ENCODE assay signal across 16 cellular contexts in the genomic region with DNA sequence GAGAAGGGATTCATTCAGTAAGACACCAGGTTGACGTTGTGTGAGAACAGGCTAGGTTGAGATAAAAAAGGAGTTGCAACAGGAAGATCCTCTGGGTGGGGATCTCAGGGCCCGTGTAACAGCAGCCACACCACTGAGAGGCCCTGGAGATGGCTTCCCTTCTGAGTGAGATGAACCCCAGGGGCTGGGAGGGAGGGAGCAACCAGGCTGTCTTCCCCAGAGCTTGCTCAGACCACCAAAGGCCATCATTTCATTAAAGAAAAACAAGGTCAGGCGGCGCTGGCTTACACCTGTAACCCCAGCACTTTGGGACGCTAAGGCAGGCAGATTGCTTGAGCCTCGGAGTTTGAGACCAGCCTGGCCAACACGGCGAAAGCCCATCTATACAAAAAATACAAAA.
A peak's percentile ranks its signal among the peaks of the same experiment; 100 is the strongest.
DNase-seq lines count a peak whose midpoint lies in the region; ATAC-seq and TF ChIP-seq lines count a peak whose summit lies in the region.
"Had no signal": no experiment of that assay in that cellular context is flagged by ENCODE, and none has a peak within 500 bp of the region (broad histone marks: within the 10 kb centered on the region; RNA-seq: fewer than 3 reads in every experiment).

No MANE protein-coding gene starts in this region.

- intact Hi-C loops in Right ventricle myocardium inferior (cut with DNase I) (no loop called here), cardiac septum (cut with DNase I) (no loop called here), aorta (cut with DNase I) (no loop called here), colonic mucosa (cut with DNase I) (no loop called here)

- H3K4me1 ChIP-seq in right atrium auricular region (peaks cover 0 to 14% of the 10 kb centered on the region in 2 donors), skeletal muscle tissue (ENCODE audit: control insufficient read depth in 3 of 3, insufficient read depth in 3 of 3, low read length in 3 of 3) (peaks cover 48 to 74% (median 56%) of the 10 kb centered on the region in 3 donors), aorta (ENCODE audit: control insufficient read depth in 1 of 2, insufficient read depth in 2 of 2, low read length in 2 of 2) (peaks cover 2 to 3% of the 10 kb centered on the region in 2 donors), colonic mucosa (no peaks in the 10 kb centered on the region)

- no peak overlapping the region for H3K4me3 ChIP-seq in right atrium auricular region
- no peak overlapping the region for H3K4me3 ChIP-seq in skeletal muscle tissue (ENCODE audit: low read length in 3 of 3)
- H3K4me3 ChIP-seq in aorta (ENCODE audit: low read length in 2 of 2), result no peak overlapping the region
- no peak overlapping the region for H3K4me3 ChIP-seq in colonic mucosa
- H3K4me3 ChIP-seq: GM12878, GM23338 had no signal

- H3K36me3 ChIP-seq in right atrium auricular region (no peaks in the 10 kb centered on the region), skeletal muscle tissue (ENCODE audit: control insufficient read depth in 3 of 3, insufficient read depth in 3 of 3, low read length in 3 of 3) (no peaks in the 10 kb centered on the region), aorta (ENCODE audit: control insufficient read depth in 1 of 2, insufficient read depth in 2 of 2, low read length in 1 of 2) (peaks cover 0 to 6% of the 10 kb centered on the region in 2 donors), colonic mucosa (no peaks in the 10 kb centered on the region)

- H3K9ac ChIP-seq in skeletal muscle tissue (ENCODE audit: low read depth in 1 of 3, low read length in 3 of 3), result peak overlapping the region in 1 of 3 donors; percentile 7
- no peak overlapping the region for H3K9ac ChIP-seq in colonic mucosa (ENCODE audit: low read depth in 2 of 2, low read length in 2 of 2)

- no peak for TF ChIP-seq CTCF in right atrium auricular region (IDR thresholded peaks at IDR 0.05)
- no peak for TF ChIP-seq CTCF in colonic mucosa (IDR thresholded peaks at IDR 0.05)

- WGBS in aorta, 2 donors, result 65 to 73% methylated on average over 8 of the region's 8 CpGs

- DNase-seq in Right ventricle myocardium inferior (ENCODE audit: missing footprints), result no peak
- no peak for DNase-seq in cardiac septum (ENCODE audit: low spot score)
- DNase-seq in right atrium auricular region (ENCODE audit: low spot score), result no peak
- DNase-seq in aorta, result no peak
- DNase-seq in colonic mucosa, result no peak
- DNase-seq in Ammon's horn (ENCODE audit: low spot score), result no peak
- DNase-seq in NCI-H1048 (lab: John Stamatoyannopoulos, UW), result no peak
- DNase-seq: 8988T, DND-41, KG1, NCI-H146, NCI-H524 had no signal

- ATAC-seq in Right ventricle myocardium inferior (peak; percentile 24), aorta (ENCODE audit: low FRiP score) (no peak)
- ATAC-seq: CD8-positive, alpha-beta T cell; GM12878; GM23338 had no signal

- H3K27ac ChIP-seq in right atrium auricular region (peak overlapping the region; percentile 7 to 29), skeletal muscle tissue (ENCODE audit: low read depth, low read length) (peak overlapping the region; percentile 50), aorta (ENCODE audit: low read depth in 1 of 2, low read length in 2 of 2) (peak overlapping the region; percentile 48 to 88), colonic mucosa (no peak overlapping the region)

- H3K9me3 ChIP-seq in right atrium auricular region (no peaks in the 10 kb centered on the region), skeletal muscle tissue (ENCODE audit: control insufficient read depth in 3 of 3, low read length in 3 of 3) (no peaks in the 10 kb centered on the region), aorta (ENCODE audit: control insufficient read depth, low read length) (no peaks in the 10 kb centered on the region), colonic mucosa (no peaks in the 10 kb centered on the region)

- H3K27me3 ChIP-seq in right atrium auricular region, result no peaks in the 10 kb centered on the region
- H3K27me3 ChIP-seq in skeletal muscle tissue (ENCODE audit: control insufficient read depth in 3 of 3, insufficient read depth in 3 of 3, low read length in 3 of 3), result no peaks in the 10 kb centered on the region
- no peaks in the 10 kb centered on the region for H3K27me3 ChIP-seq in aorta (ENCODE audit: control insufficient read depth in 1 of 2, insufficient read depth in 2 of 2, low read length in 1 of 2)
- no peaks in the 10 kb centered on the region for H3K27me3 ChIP-seq in colonic mucosa
